ENCODE assay signal across 1 cellular context in the genomic region with DNA sequence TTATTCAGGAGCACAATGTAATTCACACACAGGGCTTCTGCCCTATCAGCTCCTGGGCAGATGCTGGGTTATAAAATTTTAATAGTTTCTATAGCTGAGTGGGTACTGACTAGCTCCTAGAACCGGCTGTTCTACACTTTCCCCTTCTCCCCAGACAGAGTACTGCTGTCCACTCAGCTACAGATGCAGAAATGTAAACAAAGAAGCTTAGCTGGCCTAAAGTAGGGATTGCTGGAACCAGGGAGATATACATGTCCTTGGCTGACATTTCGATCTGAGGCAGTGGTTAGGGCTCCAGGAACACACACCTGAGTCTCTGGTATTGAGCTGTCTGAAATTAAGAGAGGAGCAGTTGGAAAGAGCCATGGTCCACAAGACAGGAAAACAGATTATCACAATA.
TF ChIP-seq lines count a peak whose summit lies in the region.

No MANE protein-coding gene starts in this region.

TF ChIP-seq in A549, 52 proteins besides CTCF, POLR2A, EP300 and RAD21 (continued from another document):
- TF ChIP-seq HMGXB4 (CRISPR knock-in tag; IDR thresholded peaks at IDR 0.05; ENCODE audit: borderline replicate concordance): no peak
TF ChIP-seq in A549: peak in this region for 0.
